Comparison of ENCODE assay signal across 12 cellular contexts in the genomic region with DNA sequence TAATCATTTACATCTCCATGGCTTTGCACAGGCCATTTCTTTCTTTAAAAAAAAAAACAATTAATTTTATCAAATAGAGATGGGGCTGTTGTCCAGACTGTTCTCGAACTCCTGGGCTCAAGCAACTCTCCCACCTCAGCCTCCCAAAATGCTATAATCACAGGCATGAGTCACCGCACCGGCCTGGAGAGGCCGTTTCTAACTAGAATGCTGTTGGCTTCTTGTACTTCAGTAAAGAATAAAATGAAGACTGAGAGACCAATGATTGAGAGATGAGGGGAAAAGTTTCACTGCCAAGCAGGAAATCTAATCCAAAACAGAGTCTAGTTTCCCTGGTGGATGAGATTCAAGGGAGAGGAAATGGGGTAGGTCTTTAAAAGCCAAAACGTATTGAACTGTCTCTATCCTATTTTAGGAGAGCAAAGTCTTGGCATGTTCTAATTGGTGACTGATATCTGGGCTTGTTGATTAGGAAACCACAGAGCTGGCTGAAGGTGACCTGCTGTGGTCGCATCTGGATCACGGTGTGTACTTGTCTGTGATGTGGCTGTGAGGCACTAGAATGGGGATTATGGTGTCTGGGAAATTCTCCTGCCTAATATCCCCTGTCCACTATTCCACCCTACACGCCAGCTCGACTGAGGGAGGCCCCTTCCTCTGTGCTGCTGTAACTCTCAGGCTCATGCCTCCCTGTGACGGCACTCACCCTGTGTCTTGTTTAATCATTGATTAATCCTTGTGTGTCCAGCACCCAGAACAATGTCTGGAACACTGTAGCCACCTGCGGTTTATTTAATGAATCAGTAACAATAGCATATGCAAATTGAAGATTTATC. TPM values are rescaled to one million over a fixed set of nuclear protein-coding genes. Genes with fewer than 3 reads are reported as not detected.
DNase-seq lines count a peak whose midpoint lies in the region; ATAC-seq and TF ChIP-seq lines count a peak whose summit lies in the region.
"Had no signal": no experiment of that assay in that cellular context is flagged by ENCODE, and none has a peak within 500 bp of the region (broad histone marks: within the 10 kb centered on the region; RNA-seq: fewer than 3 reads in every experiment).

No MANE protein-coding gene starts in this region.

- no peaks in the 10 kb centered on the region for H3K9me2 ChIP-seq in GM23248 (ENCODE audit: insufficient read depth)

- H3K4me3 ChIP-seq in GM23248 (no peak overlapping the region), SJSA1 (no peak overlapping the region), fibroblast of lung (replicated peaks in 1 of 4; ENCODE audit: control extremely low read depth in 1 of 4, insufficient read depth in 1 of 4, low read depth in 3 of 4, low read length in 4 of 4) (no peak overlapping the region)
- H3K4me3 ChIP-seq: cardiac muscle cell had no signal

- in situ Hi-C loops in GM23248 (cut with MboI), result no loop called here

- no peaks in the 10 kb centered on the region for H3K9me3 ChIP-seq in GM23248 (ENCODE audit: low read depth)
- H3K9me3 ChIP-seq in SJSA1 (replicated peaks), result no peaks in the 10 kb centered on the region
- no peaks in the 10 kb centered on the region for H3K9me3 ChIP-seq in fibroblast of lung (ENCODE audit: control insufficient read depth, insufficient read depth, low read depth, low read length)

- H3K79me2 ChIP-seq in GM23248 (ENCODE audit: insufficient read depth), result no peaks in the 10 kb centered on the region
- no peaks in the 10 kb centered on the region for H3K79me2 ChIP-seq in fibroblast of lung (ENCODE audit: control insufficient read depth, insufficient read depth, low read length)

- intact Hi-C loops in sciatic nerve (cut with DNase I) (no loop called here), posterior vena cava (cut with DNase I) (no loop called here), cardiac septum (cut with DNase I) (no loop called here)

- WGBS in GM23248 (ENCODE audit: low coverage in 1 of 2, low lambda C conversion rate in 2 of 2, missing lambda C conversion rate in 2 of 2), 2 experiments, result 38 to 42% methylated on average over 11 of the region's 11 CpGs

- H3K9ac ChIP-seq in GM23248 (no peak overlapping the region), fibroblast of lung (ENCODE audit: insufficient read depth, low read length) (no peak overlapping the region)

- no peaks in the 10 kb centered on the region for H3K36me3 ChIP-seq in GM23248 (ENCODE audit: low read depth)
- no peaks in the 10 kb centered on the region for H3K36me3 ChIP-seq in SJSA1
- H3K36me3 ChIP-seq in fibroblast of lung (ENCODE audit: control insufficient read depth, insufficient read depth, low read length), result no peaks in the 10 kb centered on the region
- H3K36me3 ChIP-seq: cardiac muscle cell had no signal

- H3K4me1 ChIP-seq in GM23248 (ENCODE audit: insufficient read depth) (peaks cover 3% of the 10 kb centered on the region; the same call in 1 of the 2 replicates), SJSA1 (replicated peaks) (peaks cover 49% of the 10 kb centered on the region), fibroblast of lung (ENCODE audit: control insufficient read depth, extremely low read depth, insufficient read depth, low read length) (no peaks in the 10 kb centered on the region)

- TF ChIP-seq CTCF in fibroblast of lung (conservative IDR thresholded peaks at IDR 0.05 in 1 of 2, IDR thresholded peaks at IDR 0.05 in 1 of 2; ENCODE audit: low read depth in 1 of 2, low read length in 2 of 2), result no peak

- 0 out of 2 replicates have a peak, but pooled peaks cover 9% of the 10 kb centered on the region for H3F3A ChIP-seq in GM23248 (ENCODE audit: insufficient read depth)

- H4K20me1 ChIP-seq in GM23248 (ENCODE audit: insufficient read depth), result no peaks in the 10 kb centered on the region
- no peaks in the 10 kb centered on the region for H4K20me1 ChIP-seq in fibroblast of lung (ENCODE audit: control insufficient read depth, extremely low read depth, insufficient read depth, low read length)

- H2AFZ ChIP-seq in GM23248 (peak overlapping the region; percentile 50; the same call in 1 of the 2 replicates), fibroblast of lung (ENCODE audit: low read length) (no peak overlapping the region)

- ATAC-seq in sciatic nerve (peak; percentile 38), HG03175 (IDR thresholded peaks at IDR 0.05; ENCODE audit: unreplicated experiment) (no peak)

- H3K27me3 ChIP-seq in GM23248 (replicated peaks; ENCODE audit: insufficient read depth) (no peaks in the 10 kb centered on the region), SJSA1 (replicated peaks) (no peaks in the 10 kb centered on the region), fibroblast of lung (ENCODE audit: control insufficient read depth, insufficient read depth, low read length) (no peaks in the 10 kb centered on the region)
- H3K27me3 ChIP-seq: cardiac muscle cell had no signal

- H3K27ac ChIP-seq in GM23248 (no peak overlapping the region), SJSA1 (0 out of 2 replicates have a peak overlapping the region, but pooled peaks have one; percentile 12), fibroblast of lung (ENCODE audit: insufficient read depth, low read length) (no peak overlapping the region)
- H3K27ac ChIP-seq: cardiac muscle cell had no signal

- H3K4me2 ChIP-seq in GM23248 (ENCODE audit: unreplicated experiment), result no peak overlapping the region
- H3K4me2 ChIP-seq in fibroblast of lung (ENCODE audit: extremely low read depth, insufficient read depth, low read length), result no peak overlapping the region

- DNase-seq in GM23248 (peak; percentile 59), SJSA1 (ENCODE audit: low read depth in 1 of 2, low spot score in 2 of 2) (peak in 1 of 2 experiments; percentile 44), fibroblast of lung (ENCODE audit: low read depth in 2 of 2) (peak; percentile 19 to 65), sciatic nerve (ENCODE audit: low spot score) (no peak), posterior vena cava (ENCODE audit: low spot score) (no peak), cardiac septum (ENCODE audit: low spot score) (no peak)
- DNase-seq in activated T-cell treated with anti-CD3 and anti-CD28 coated beads, Interleukin-2, amount 50 U/mL, for 48 hours, result no peak
- DNase-seq: activated T-cell treated with anti-CD3 and anti-CD28 coated beads, Interleukin-2, amount 50 U/mL, for 24 hours; NCI-H510A treated with DMSO at 0.1 percent for 48 hours; SHP77 had no signal

RNA-seq across cellular contexts. Expression of gene TRIM2, which starts 15.1 kb away (rescaled TPM):
- 26.4 and 32.4 TPM in 2 replicates for total RNA-seq in GM23248 (2014; rRNA removed; shearing (Covaris generic))
- polyA plus RNA-seq in GM23248 (2016; fragmentation: Nextera tagmentation; extraction: Ambion mirVana) (10.7 and 12.3 TPM in 2 replicates), fibroblast of lung (39.6 and 41.2 TPM in 2 replicates)
- 11.7 and 22.4 TPM in 2 replicates for total RNA-seq in SJSA1 (2014; rRNA removed; shearing (Covaris generic))
- total RNA-seq in fibroblast of lung (70.4 and 90.8 TPM in 2 replicates), sciatic nerve (60.9 TPM), posterior vena cava (10 to 100 TPM; 28.2 to 29.1 TPM), cardiac septum (23.4 TPM)
- 23.4 and 23.5 TPM in 2 replicates for polyA plus RNA-seq in fibroblast of lung (2012)
- polyA minus RNA-seq in fibroblast of lung (ENCODE audit: low replicate concordance), result 110 and 116 TPM in 2 replicates

Comparison
In these comparisons a context has a peak if more than half of its experiments do, and no peak if none do; other contexts are left out.
1. DNase-seq: peak in GM23248 (single experiment) and fibroblast of lung (2 of 2); none in sciatic nerve (single experiment), posterior vena cava (single experiment), cardiac septum (single experiment) and activated T-cell treated with anti-CD3 and anti-CD28 coated beads, Interleukin-2, amount 50 U/mL, for 48 hours (0 of 2).